Comparison of ENCODE assay signal across 18 cellular contexts in genomic region chr4:17068396-17068795, GRCh38.
DNase-seq lines count a peak whose midpoint lies in the region; ATAC-seq, FAIRE-seq and TF ChIP-seq lines count a peak whose summit lies in the region.
"Had no signal": no experiment of that assay in that cellular context is flagged by ENCODE, and none has a peak within 500 bp of the region (broad histone marks: within the 10 kb centered on the region; RNA-seq: fewer than 3 reads in every experiment).

No MANE protein-coding gene starts in this region.

- H3K4me2 ChIP-seq in GM23248 (ENCODE audit: unreplicated experiment) (peak overlapping the region; percentile 64), astrocyte (ENCODE audit: low read length) (no peak overlapping the region)

- H3K9me2 ChIP-seq in GM23248 (ENCODE audit: insufficient read depth) = no peaks in the 10 kb centered on the region

- ATAC-seq in HG03439 (IDR thresholded peaks at IDR 0.05; ENCODE audit: unreplicated experiment) = no peak
- no peak for ATAC-seq in stimulated activated naive CD8-positive, alpha-beta T cell treated with anti-CD3 and anti-CD28 coated beads, Interleukin-15, amount 100 ng/mL, for 72 hours

- WGBS in GM23248 (ENCODE audit: low coverage in 1 of 2, low lambda C conversion rate in 2 of 2, missing lambda C conversion rate in 2 of 2), 2 experiments = 3 to 13% methylated on average over 2 of the region's 2 CpGs
- WGBS in transverse colon (ENCODE audit: low coverage in 1 of 2), 2 donors = 60 to 62% methylated on average over 1 to 2 of the region's 2 CpGs

- TF ChIP-seq EP300 in transverse colon (IDR thresholded peaks at IDR 0.05; ENCODE audit: low read depth) = no peak

- H3K27me3 ChIP-seq in GM23248 (replicated peaks; ENCODE audit: insufficient read depth) (no peaks in the 10 kb centered on the region), astrocyte (ENCODE audit: insufficient read depth, low read length) (no peaks in the 10 kb centered on the region), transverse colon (no peaks in the 10 kb centered on the region)

- no peak for FAIRE-seq in astrocyte (lab: Jason Lieb, UNC)
- FAIRE-seq: GM19239 had no signal

- H3K4me1 Mint-ChIP-seq in astrocyte (ENCODE audit: low read depth, unreplicated experiment) = peaks cover 23% of the 10 kb centered on the region
- no peaks in the 10 kb centered on the region for H3K4me1 Mint-ChIP-seq in stimulated activated naive CD8-positive, alpha-beta T cell treated with anti-CD3 and anti-CD28 coated beads, Interleukin-15, amount 100 ng/mL, for 72 hours

- intact Hi-C loops in transverse colon (cut with DNase I; ENCODE audit: low total_unique reads) = no loop called here

- H3K36me3 Mint-ChIP-seq in astrocyte (ENCODE audit: low read depth, unreplicated experiment) = no peaks in the 10 kb centered on the region

- peak; percentile 72 for DNase-seq in GM23248
- DNase-seq in astrocyte (ENCODE audit: low read depth) = peak; percentile 58
- peak; percentile 49 for DNase-seq in fibroblast of villous mesenchyme (ENCODE audit: low read depth)
- peak; percentile 13 for DNase-seq in stromal cell of bone marrow (ENCODE audit: low read depth)
- no peak for DNase-seq in transverse colon
- no peak for DNase-seq in stimulated activated naive CD8-positive, alpha-beta T cell treated with anti-CD3 and anti-CD28 coated beads, Interleukin-15, amount 100 ng/mL, for 72 hours
- DNase-seq: Caco-2; DMS153; EL; H7; MV-4-11; NCI-H1417 treated with DMSO at 0.1 percent for 48 hours; NCI-H1930; NCI-H2171; NCI-H69; NK-92 treated with Interleukin-12 subunit alpha and Interleukin-12 subunit beta, amount 100 ng/mL, for 24 hours had no signal

- H4K20me1 ChIP-seq in GM23248 (ENCODE audit: insufficient read depth) = no peaks in the 10 kb centered on the region
- no peaks in the 10 kb centered on the region for H4K20me1 ChIP-seq in astrocyte (ENCODE audit: insufficient read depth, low read length)

- H3K36me3 ChIP-seq in GM23248 (ENCODE audit: low read depth) (no peaks in the 10 kb centered on the region), astrocyte (ENCODE audit: insufficient read depth, low read length) (no peaks in the 10 kb centered on the region), transverse colon (no peaks in the 10 kb centered on the region)

- no peak overlapping the region for H3K4me3 Mint-ChIP-seq in astrocyte (ENCODE audit: unreplicated experiment)
- H3K4me3 Mint-ChIP-seq in stimulated activated naive CD8-positive, alpha-beta T cell treated with anti-CD3 and anti-CD28 coated beads, Interleukin-15, amount 100 ng/mL, for 72 hours = no peak overlapping the region

- in situ Hi-C loops in GM23248 (cut with MboI) (no loop called here), transverse colon (cut with MboI; ENCODE audit: low pct_ligation_motif_present in 1 of 4, low pct_unique_long_range_greater_than_20kb in 1 of 4, low sequenced_read_pairs in 3 of 4) (no loop called here)

- H3K27me3 Mint-ChIP-seq in astrocyte (ENCODE audit: low read depth, unreplicated experiment) = no peaks in the 10 kb centered on the region
- H3K27me3 Mint-ChIP-seq in stimulated activated naive CD8-positive, alpha-beta T cell treated with anti-CD3 and anti-CD28 coated beads, Interleukin-15, amount 100 ng/mL, for 72 hours = no peaks in the 10 kb centered on the region

- H3K9me3 Mint-ChIP-seq in astrocyte (ENCODE audit: unreplicated experiment) = peaks cover 2% of the 10 kb centered on the region
- no peaks in the 10 kb centered on the region for H3K9me3 Mint-ChIP-seq in stimulated activated naive CD8-positive, alpha-beta T cell treated with anti-CD3 and anti-CD28 coated beads, Interleukin-15, amount 100 ng/mL, for 72 hours

- TF ChIP-seq POLR2A in transverse colon (IDR thresholded peaks at IDR 0.05) = no peak

- H3K27ac ChIP-seq in GM23248 = peak overlapping the region; percentile 80
- H3K27ac ChIP-seq in astrocyte (ENCODE audit: low read depth, low read length) = no peak overlapping the region
- no peak overlapping the region for H3K27ac ChIP-seq in transverse colon

- H3K79me2 ChIP-seq in GM23248 (ENCODE audit: insufficient read depth) (no peaks in the 10 kb centered on the region), astrocyte (ENCODE audit: insufficient read depth, low read length) (no peaks in the 10 kb centered on the region)

- no peaks in the 10 kb centered on the region for H3K9me3 ChIP-seq in GM23248 (ENCODE audit: low read depth)
- no peaks in the 10 kb centered on the region for H3K9me3 ChIP-seq in astrocyte (ENCODE audit: insufficient read depth, low read depth, low read length)
- H3K9me3 ChIP-seq in transverse colon = no peaks in the 10 kb centered on the region
- H3K9me3 ChIP-seq: Caco-2 had no signal

- peak overlapping the region; percentile 71 for H2AFZ ChIP-seq in GM23248
- H2AFZ ChIP-seq in astrocyte (ENCODE audit: low read depth, low read length) = no peak overlapping the region

- peaks cover 55% of the 10 kb centered on the region for H3F3A ChIP-seq in GM23248 (ENCODE audit: insufficient read depth)

- no peak for TF ChIP-seq CTCF in astrocyte (IDR thresholded peaks at IDR 0.05; ENCODE audit: insufficient read depth, low read depth, low read length)
- no peak for TF ChIP-seq CTCF in fibroblast of villous mesenchyme (IDR thresholded peaks at IDR 0.05; ENCODE audit: insufficient read depth, low read depth, low read length)
- no peak for TF ChIP-seq CTCF in transverse colon (IDR thresholded peaks at IDR 0.05)

- H3K9ac ChIP-seq in GM23248 (no peak overlapping the region), astrocyte (ENCODE audit: low read length) (no peak overlapping the region)

- H3K4me1 ChIP-seq in GM23248 (ENCODE audit: insufficient read depth) = peaks cover 75% of the 10 kb centered on the region
- H3K4me1 ChIP-seq in astrocyte (ENCODE audit: insufficient read depth, low read length) = peaks cover 35% of the 10 kb centered on the region
- H3K4me1 ChIP-seq in transverse colon = peaks cover 0 to 4% (median 0%) of the 10 kb centered on the region in 4 donors
- H3K4me1 ChIP-seq: Caco-2 had no signal

- no peak overlapping the region for H3K27ac Mint-ChIP-seq in astrocyte (ENCODE audit: unreplicated experiment)
- H3K27ac Mint-ChIP-seq in stimulated activated naive CD8-positive, alpha-beta T cell treated with anti-CD3 and anti-CD28 coated beads, Interleukin-15, amount 100 ng/mL, for 72 hours = no peak overlapping the region

- H3K4me3 ChIP-seq in GM23248 = no peak overlapping the region
- H3K4me3 ChIP-seq in astrocyte (ENCODE audit: insufficient read depth, low read depth, low read length) = no peak overlapping the region
- no peak overlapping the region for H3K4me3 ChIP-seq in fibroblast of villous mesenchyme (ENCODE audit: low read depth, low read length)
- no peak overlapping the region for H3K4me3 ChIP-seq in transverse colon

Comparison
In these comparisons a context has a peak if more than half of its experiments do, and no peak if none do; other contexts are left out.
1. DNase-seq: peak in GM23248 (single experiment), astrocyte (single experiment), fibroblast of villous mesenchyme (single experiment) and stromal cell of bone marrow (single experiment); none in transverse colon (single experiment) and stimulated activated naive CD8-positive, alpha-beta T cell treated with anti-CD3 and anti-CD28 coated beads, Interleukin-15, amount 100 ng/mL, for 72 hours (0 of 2).